8 cellular contexts compared by ENCODE assay signal in the genomic region with DNA sequence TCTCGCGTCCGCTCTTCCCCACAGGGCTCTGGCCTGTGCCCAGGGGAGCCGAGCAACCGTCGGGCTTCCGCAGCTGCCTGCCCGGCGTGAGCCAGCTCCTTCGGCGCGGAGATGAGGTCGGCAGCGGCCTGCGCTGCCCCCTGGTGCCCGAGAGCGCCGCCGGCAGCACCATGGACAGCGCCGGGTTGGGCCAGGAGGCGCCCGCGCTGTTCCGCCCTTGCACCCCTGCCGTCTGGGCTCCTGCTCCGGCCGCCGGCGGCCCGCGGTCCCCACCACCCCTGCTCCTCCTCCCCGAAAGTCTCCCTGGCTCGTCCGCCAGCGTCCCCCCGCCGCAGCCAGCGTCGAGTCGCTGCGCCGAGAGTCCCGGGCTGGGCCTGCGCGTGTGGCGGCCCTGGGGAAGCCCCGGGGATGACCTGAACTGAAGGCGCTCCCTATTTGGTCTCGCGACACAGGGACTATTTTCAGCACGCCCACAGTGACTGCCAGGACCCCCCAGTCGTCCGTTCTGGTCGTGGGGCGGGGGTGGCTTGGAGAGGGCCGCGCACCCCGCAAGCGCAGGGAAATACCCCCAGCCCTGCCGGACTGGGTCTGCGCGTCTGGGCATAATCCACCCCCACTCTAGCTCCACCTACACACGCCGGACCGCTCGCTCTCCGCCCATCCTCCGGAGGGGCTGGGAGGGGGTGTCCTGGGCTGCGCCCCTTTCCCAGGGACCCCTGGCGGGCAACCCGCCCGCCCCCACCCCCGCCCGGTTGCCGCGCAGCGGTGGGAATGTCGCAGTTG.
DNase-seq lines count a peak whose midpoint lies in the region; ATAC-seq and TF ChIP-seq lines count a peak whose summit lies in the region.

No MANE protein-coding gene starts in this region.

- DNase-seq in DMS79 treated with DMSO at 0.1 percent for 48 hours (lab: John Stamatoyannopoulos, UW) (peak; percentile 83), HEK293T (ENCODE audit: extremely low spot score) (peak; percentile 85), NCI-H2196 (lab: John Stamatoyannopoulos, UW; ENCODE audit: unreplicated experiment) (peak; percentile 94), cerebellar cortex (ENCODE audit: low spot score) (peak; percentile 58), left kidney (ENCODE audit: low read depth, low spot score) (peak; percentile 94)
- peak; percentile 64 for DNase-seq in activated CD4-positive, alpha-beta T cell treated with anti-CD3 and anti-CD28 coated beads for 1 hour
- DNase-seq in stimulated activated CD4-positive, alpha-beta T cell treated with anti-CD3 and anti-CD28 coated beads, Interleukin-4, amount 100 ng/mL, for 4 hours: peak; percentile 59 to 82

- POLR2A ChIA-PET in HEK293T (lab: Yijun Ruan, JAX): interaction anchor here (1.4 to 2.5 kb wide), 2 partner anchors 10 to 40 kb away, joined by 3 to 14 read pairs; partner anchors contain the start of gene ICMT

- CTCF ChIA-PET in HEK293T (lab: Yijun Ruan, JAX): interaction anchor here (0.6 to 3.1 kb wide), 16 partner anchors 10 to 245 kb away, joined by 3 to 28 read pairs (median 6); partner anchors contain the start of gene ICMT

- ATAC-seq in HG03025 (IDR thresholded peaks at IDR 0.05; ENCODE audit: low FRiP score, unreplicated experiment): no peak

TF ChIP-seq in HEK293T, 16 proteins besides CTCF, POLR2A, EP300 and RAD21:
- no peak for TF ChIP-seq FOXM1 (IDR thresholded peaks at IDR 0.05; ENCODE audit: borderline replicate concordance)
- TF ChIP-seq FOXA1 (IDR thresholded peaks at IDR 0.05): no peak
- TF ChIP-seq HDGF (IDR thresholded peaks at IDR 0.05; ENCODE audit: borderline replicate concordance): no peak
- TF ChIP-seq ARNT (IDR thresholded peaks at IDR 0.05): no peak
- no peak for TF ChIP-seq FOXK2 (IDR thresholded peaks at IDR 0.05)
- TF ChIP-seq TARDBP (IDR thresholded peaks at IDR 0.05): no peak
- TF ChIP-seq, protein P1, sequence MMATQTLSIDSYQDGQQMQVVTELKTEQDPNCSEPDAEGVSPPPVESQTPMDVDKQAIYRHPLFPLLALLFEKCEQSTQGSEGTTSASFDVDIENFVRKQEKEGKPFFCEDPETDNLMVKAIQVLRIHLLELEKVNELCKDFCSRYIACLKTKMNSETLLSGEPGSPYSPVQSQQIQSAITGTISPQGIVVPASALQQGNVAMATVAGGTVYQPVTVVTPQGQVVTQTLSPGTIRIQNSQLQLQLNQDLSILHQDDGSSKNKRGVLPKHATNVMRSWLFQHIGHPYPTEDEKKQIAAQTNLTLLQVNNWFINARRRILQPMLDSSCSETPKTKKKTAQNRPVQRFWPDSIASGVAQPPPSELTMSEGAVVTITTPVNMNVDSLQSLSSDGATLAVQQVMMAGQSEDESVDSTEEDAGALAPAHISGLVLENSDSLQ (IDR thresholded peaks at IDR 0.05): no peak
- no peak for TF ChIP-seq SP1 (IDR thresholded peaks at IDR 0.05)
- no peak for TF ChIP-seq ZNF384 (IDR thresholded peaks at IDR 0.05)
- TF ChIP-seq NFRKB (IDR thresholded peaks at IDR 0.05): no peak
- TF ChIP-seq BHLHE40 (IDR thresholded peaks at IDR 0.05; ENCODE audit: borderline replicate concordance): no peak
- TF ChIP-seq ELF4 (IDR thresholded peaks at IDR 0.05): no peak
- no peak for TF ChIP-seq LEF1 (IDR thresholded peaks at IDR 0.05; ENCODE audit: borderline replicate concordance)
- no peak for TF ChIP-seq SUZ12 (IDR thresholded peaks at IDR 0.05)
- TF ChIP-seq L3MBTL2 (conservative IDR thresholded peaks at IDR 0.05): no peak; the same call in 1 of the 2 replicates
- TF ChIP-seq CTBP1 (IDR thresholded peaks at IDR 0.05; ENCODE audit: borderline replicate concordance): no peak
TF ChIP-seq in HEK293T: peak in this region for 0.
